Comparison of ENCODE assay signal across 2 cellular contexts in the genomic region with DNA sequence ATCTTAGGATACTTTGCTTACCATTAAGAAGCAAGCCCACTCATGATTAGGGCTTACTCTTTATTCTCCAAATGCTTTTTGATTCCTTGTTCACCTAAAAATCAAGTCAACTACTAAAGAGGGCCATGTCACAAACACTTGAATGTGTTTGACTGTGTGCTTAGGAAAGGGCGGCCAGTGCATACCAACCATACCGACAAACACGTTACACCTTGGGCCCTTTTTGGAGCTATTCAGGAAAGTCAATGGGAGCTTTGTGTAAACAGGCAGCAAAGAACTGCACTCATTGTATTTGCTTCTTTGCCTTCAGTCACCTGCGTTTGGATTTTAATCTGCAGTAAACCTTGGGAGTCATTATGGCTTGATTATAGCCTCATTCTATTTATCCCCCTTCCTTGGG.
TF ChIP-seq lines count a peak whose summit lies in the region.

No MANE protein-coding gene starts in this region.

TF ChIP-seq in GM23338, 12 proteins besides CTCF, POLR2A, EP300 and RAD21 (continues in another document):
- TF ChIP-seq ZNF462 (CRISPR knock-in tag; IDR thresholded peaks at IDR 0.05) (no peak), JUNB (IDR thresholded peaks at IDR 0.05; ENCODE audit: unreplicated experiment) (no peak), EZH2phosphoT487 (IDR thresholded peaks at IDR 0.05; ENCODE audit: unreplicated experiment) (no peak), STAT1 (IDR thresholded peaks at IDR 0.05; ENCODE audit: unreplicated experiment) (no peak), POLR2AphosphoS5 (IDR thresholded peaks at IDR 0.05; ENCODE audit: low read depth) (no peak), NANOG (IDR thresholded peaks at IDR 0.05; ENCODE audit: borderline replicate concordance) (no peak), ZNF331 (CRISPR knock-in tag; IDR thresholded peaks at IDR 0.05; ENCODE audit: low read depth) (no peak), CREB1 (CRISPR knock-in tag; IDR thresholded peaks at IDR 0.05; ENCODE audit: low read depth) (no peak)
- TF ChIP-seq, protein P1, sequence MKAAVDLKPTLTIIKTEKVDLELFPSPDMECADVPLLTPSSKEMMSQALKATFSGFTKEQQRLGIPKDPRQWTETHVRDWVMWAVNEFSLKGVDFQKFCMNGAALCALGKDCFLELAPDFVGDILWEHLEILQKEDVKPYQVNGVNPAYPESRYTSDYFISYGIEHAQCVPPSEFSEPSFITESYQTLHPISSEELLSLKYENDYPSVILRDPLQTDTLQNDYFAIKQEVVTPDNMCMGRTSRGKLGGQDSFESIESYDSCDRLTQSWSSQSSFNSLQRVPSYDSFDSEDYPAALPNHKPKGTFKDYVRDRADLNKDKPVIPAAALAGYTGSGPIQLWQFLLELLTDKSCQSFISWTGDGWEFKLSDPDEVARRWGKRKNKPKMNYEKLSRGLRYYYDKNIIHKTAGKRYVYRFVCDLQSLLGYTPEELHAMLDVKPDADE (IDR thresholded peaks at IDR 0.05): no peak
- TF ChIP-seq, protein P2, sequence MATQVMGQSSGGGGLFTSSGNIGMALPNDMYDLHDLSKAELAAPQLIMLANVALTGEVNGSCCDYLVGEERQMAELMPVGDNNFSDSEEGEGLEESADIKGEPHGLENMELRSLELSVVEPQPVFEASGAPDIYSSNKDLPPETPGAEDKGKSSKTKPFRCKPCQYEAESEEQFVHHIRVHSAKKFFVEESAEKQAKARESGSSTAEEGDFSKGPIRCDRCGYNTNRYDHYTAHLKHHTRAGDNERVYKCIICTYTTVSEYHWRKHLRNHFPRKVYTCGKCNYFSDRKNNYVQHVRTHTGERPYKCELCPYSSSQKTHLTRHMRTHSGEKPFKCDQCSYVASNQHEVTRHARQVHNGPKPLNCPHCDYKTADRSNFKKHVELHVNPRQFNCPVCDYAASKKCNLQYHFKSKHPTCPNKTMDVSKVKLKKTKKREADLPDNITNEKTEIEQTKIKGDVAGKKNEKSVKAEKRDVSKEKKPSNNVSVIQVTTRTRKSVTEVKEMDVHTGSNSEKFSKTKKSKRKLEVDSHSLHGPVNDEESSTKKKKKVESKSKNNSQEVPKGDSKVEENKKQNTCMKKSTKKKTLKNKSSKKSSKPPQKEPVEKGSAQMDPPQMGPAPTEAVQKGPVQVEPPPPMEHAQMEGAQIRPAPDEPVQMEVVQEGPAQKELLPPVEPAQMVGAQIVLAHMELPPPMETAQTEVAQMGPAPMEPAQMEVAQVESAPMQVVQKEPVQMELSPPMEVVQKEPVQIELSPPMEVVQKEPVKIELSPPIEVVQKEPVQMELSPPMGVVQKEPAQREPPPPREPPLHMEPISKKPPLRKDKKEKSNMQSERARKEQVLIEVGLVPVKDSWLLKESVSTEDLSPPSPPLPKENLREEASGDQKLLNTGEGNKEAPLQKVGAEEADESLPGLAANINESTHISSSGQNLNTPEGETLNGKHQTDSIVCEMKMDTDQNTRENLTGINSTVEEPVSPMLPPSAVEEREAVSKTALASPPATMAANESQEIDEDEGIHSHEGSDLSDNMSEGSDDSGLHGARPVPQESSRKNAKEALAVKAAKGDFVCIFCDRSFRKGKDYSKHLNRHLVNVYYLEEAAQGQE (IDR thresholded peaks at IDR 0.05; ENCODE audit: unreplicated experiment): no peak

TF ChIP-seq in HepG2, 621 proteins besides CTCF, POLR2A, EP300 and RAD21 (continued from another document):
- TF ChIP-seq MLLT10 (CRISPR knock-in tag; IDR thresholded peaks at IDR 0.05): no peak
